8 cellular contexts compared by ENCODE assay signal in genomic region chr2:234500394-234501006, GRCh38. TPM values are rescaled to one million over a fixed set of nuclear protein-coding genes. Genes with fewer than 3 reads are reported as not detected.
DNase-seq lines count a peak whose midpoint lies in the region; ATAC-seq and TF ChIP-seq lines count a peak whose summit lies in the region.

No MANE protein-coding gene starts in this region.

- no peak overlapping the region for H3K4me2 ChIP-seq in neural cell (ENCODE audit: low read length)

- H3K9me2 ChIP-seq in neural cell (ENCODE audit: insufficient read depth, low read length): no peaks in the 10 kb centered on the region

- no peaks in the 10 kb centered on the region for H3K36me3 ChIP-seq in neural cell (ENCODE audit: insufficient read depth, low read length)

- TF ChIP-seq EP300 in neural cell (conservative IDR thresholded peaks at IDR 0.05; ENCODE audit: poor library complexity, severe bottlenecking): no peak

- no peak overlapping the region for H3K9ac ChIP-seq in neural cell (ENCODE audit: low read length)

- ATAC-seq in GM18858 (IDR thresholded peaks at IDR 0.05; ENCODE audit: unreplicated experiment) (peak; percentile 59), HG03103 (IDR thresholded peaks at IDR 0.05; ENCODE audit: low read depth, unreplicated experiment) (peak; percentile 52), esophagus mucosa (peak; percentile 69), GM21723 (IDR thresholded peaks at IDR 0.05; ENCODE audit: unreplicated experiment) (no peak)

- H3K4me3 ChIP-seq in AG09309 (ENCODE audit: control insufficient read depth, low read depth, low read length) (no peak overlapping the region), neural cell (ENCODE audit: low read length) (no peak overlapping the region)

- no peaks in the 10 kb centered on the region for H3K9me3 ChIP-seq in neural cell (ENCODE audit: low read length)

- H3K27me3 ChIP-seq in neural cell (ENCODE audit: insufficient read depth, low read depth, low read length): no peaks in the 10 kb centered on the region

- H4K20me1 ChIP-seq in neural cell (ENCODE audit: insufficient read depth): no peaks in the 10 kb centered on the region

- peaks cover 8% of the 10 kb centered on the region for H3K79me2 ChIP-seq in neural cell (replicated peaks; ENCODE audit: insufficient read depth, low read length)

- peak; percentile 73 for TF ChIP-seq CTCF in AG09309 (IDR thresholded peaks at IDR 0.05; ENCODE audit: control insufficient read depth, insufficient read depth, low read depth, low read length, missing control alignments)
- peak; percentile 77 for TF ChIP-seq CTCF in neural cell (IDR thresholded peaks at IDR 0.05; ENCODE audit: poor library complexity, severe bottlenecking)

- no peak overlapping the region for H2AFZ ChIP-seq in neural cell (ENCODE audit: low read depth, low read length)

- H3F3A ChIP-seq in neural cell (ENCODE audit: insufficient read depth, low read length, poor library complexity, severe bottlenecking): no peaks in the 10 kb centered on the region

- DNase-seq in AG09309 (ENCODE audit: low read depth) (no peak), NCI-H69 (lab: John Stamatoyannopoulos, UW) (peak; percentile 75)
- DNase-seq in activated CD8-positive, alpha-beta memory T cell treated with anti-CD3 and anti-CD28 coated beads, Interleukin-2, amount 50 U/mL, for 4 hours: peak; percentile 70

- no peak overlapping the region for H3K27ac ChIP-seq in neural cell (ENCODE audit: low read length)

- peak; percentile 85 for TF ChIP-seq RAD21 in neural cell (conservative IDR thresholded peaks at IDR 0.05)

TF ChIP-seq in neural cell, 6 proteins besides CTCF, POLR2A, EP300 and RAD21:
- TF ChIP-seq POLR2AphosphoS5 (IDR thresholded peaks at IDR 0.05) (no peak), MXI1 (conservative IDR thresholded peaks at IDR 0.05; ENCODE audit: poor library complexity, severe bottlenecking) (peak; percentile 16), SMC3 (conservative IDR thresholded peaks at IDR 0.05; ENCODE audit: poor library complexity) (peak; percentile 91)
- TF ChIP-seq, protein P1, sequence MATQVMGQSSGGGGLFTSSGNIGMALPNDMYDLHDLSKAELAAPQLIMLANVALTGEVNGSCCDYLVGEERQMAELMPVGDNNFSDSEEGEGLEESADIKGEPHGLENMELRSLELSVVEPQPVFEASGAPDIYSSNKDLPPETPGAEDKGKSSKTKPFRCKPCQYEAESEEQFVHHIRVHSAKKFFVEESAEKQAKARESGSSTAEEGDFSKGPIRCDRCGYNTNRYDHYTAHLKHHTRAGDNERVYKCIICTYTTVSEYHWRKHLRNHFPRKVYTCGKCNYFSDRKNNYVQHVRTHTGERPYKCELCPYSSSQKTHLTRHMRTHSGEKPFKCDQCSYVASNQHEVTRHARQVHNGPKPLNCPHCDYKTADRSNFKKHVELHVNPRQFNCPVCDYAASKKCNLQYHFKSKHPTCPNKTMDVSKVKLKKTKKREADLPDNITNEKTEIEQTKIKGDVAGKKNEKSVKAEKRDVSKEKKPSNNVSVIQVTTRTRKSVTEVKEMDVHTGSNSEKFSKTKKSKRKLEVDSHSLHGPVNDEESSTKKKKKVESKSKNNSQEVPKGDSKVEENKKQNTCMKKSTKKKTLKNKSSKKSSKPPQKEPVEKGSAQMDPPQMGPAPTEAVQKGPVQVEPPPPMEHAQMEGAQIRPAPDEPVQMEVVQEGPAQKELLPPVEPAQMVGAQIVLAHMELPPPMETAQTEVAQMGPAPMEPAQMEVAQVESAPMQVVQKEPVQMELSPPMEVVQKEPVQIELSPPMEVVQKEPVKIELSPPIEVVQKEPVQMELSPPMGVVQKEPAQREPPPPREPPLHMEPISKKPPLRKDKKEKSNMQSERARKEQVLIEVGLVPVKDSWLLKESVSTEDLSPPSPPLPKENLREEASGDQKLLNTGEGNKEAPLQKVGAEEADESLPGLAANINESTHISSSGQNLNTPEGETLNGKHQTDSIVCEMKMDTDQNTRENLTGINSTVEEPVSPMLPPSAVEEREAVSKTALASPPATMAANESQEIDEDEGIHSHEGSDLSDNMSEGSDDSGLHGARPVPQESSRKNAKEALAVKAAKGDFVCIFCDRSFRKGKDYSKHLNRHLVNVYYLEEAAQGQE (IDR thresholded peaks at IDR 0.05; ENCODE audit: borderline replicate concordance): no peak
TF ChIP-seq in neural cell: peak in this region for 2.

RNA-seq across cellular contexts. Expression of gene ARL4C, which starts 3.6 kb away (rescaled TPM):
- 15.5 TPM for total RNA-seq in esophagus mucosa
- polyA plus RNA-seq in neural cell: 20.3 and 21.6 TPM in 2 replicates
- polyA minus RNA-seq in neural cell: 42.6 and 44.6 TPM in 2 replicates
